Comparison of ENCODE assay signal across 8 cellular contexts in genomic region chr2:200471324-200471848, GRCh38. TPM values are rescaled to one million over a fixed set of nuclear protein-coding genes. Genes with fewer than 3 reads are reported as not detected.
A peak's percentile ranks its signal among the peaks of the same experiment; 100 is the strongest.
DNase-seq lines count a peak whose midpoint lies in the region; ATAC-seq and TF ChIP-seq lines count a peak whose summit lies in the region.

No MANE protein-coding gene starts in this region.

- TF ChIP-seq POLR2A in body of pancreas (IDR thresholded peaks at IDR 0.05) (no peak), tibial nerve (IDR thresholded peaks at IDR 0.05) (no peak)

- 51 to 65% methylated on average over 8 of the region's 8 CpGs for WGBS in body of pancreas, 2 donors
- WGBS in tibial nerve, 2 donors: 55 to 67% methylated on average over 8 of the region's 8 CpGs

- peaks cover 11% of the 10 kb centered on the region; the same call in 1 of the 2 replicates for H3K4me1 ChIP-seq in Panc1 (ENCODE audit: control insufficient read depth, insufficient read depth, low read length)
- H3K4me1 ChIP-seq in body of pancreas: no peaks in the 10 kb centered on the region
- peaks cover 0 to 49% (median 10%) of the 10 kb centered on the region in 4 donors for H3K4me1 ChIP-seq in tibial nerve

- in situ Hi-C loops in Panc1 (cut with HindIII; ENCODE audit: low pct_unique_long_range_greater_than_20kb, low sequenced_read_pairs): no loop called here

- H3K27me3 ChIP-seq in Panc1 (ENCODE audit: control insufficient read depth, insufficient read depth, low read length): no peaks in the 10 kb centered on the region
- no peaks in the 10 kb centered on the region for H3K27me3 ChIP-seq in body of pancreas
- H3K27me3 ChIP-seq in tibial nerve: no peaks in the 10 kb centered on the region

- CTCF ChIA-PET in Panc1 (lab: Charles Lee): interaction anchor here (1.2 kb wide), 1 partner anchor 10 kb away, joined by 3 read pairs; no protein-coding TSS in a partner anchor

- ATAC-seq in GM19467 (IDR thresholded peaks at IDR 0.05; ENCODE audit: unreplicated experiment) (peak; percentile 64), HG03378 (IDR thresholded peaks at IDR 0.05; ENCODE audit: unreplicated experiment) (peak; percentile 93), Panc1 (peak; percentile 55), body of pancreas (no peak), left lobe of liver (peak; percentile 62)

- no TSS peak for BruUV-seq in Panc1 (replicated peaks; lab: Mats Ljungman, UMichigan)

- H3K4me3 ChIP-seq in Panc1 (ENCODE audit: low read depth in 2 of 2, low read length in 2 of 2): no peak overlapping the region
- no peak overlapping the region for H3K4me3 ChIP-seq in body of pancreas
- no peak overlapping the region for H3K4me3 ChIP-seq in tibial nerve

- peak; percentile 79 for TF ChIP-seq CTCF in Panc1 (IDR thresholded peaks at IDR 0.05)
- peak in 5 of 7 experiments; percentile 9 to 50 (median 47) for TF ChIP-seq CTCF in body of pancreas (IDR thresholded peaks at IDR 0.05)
- TF ChIP-seq CTCF in tibial nerve (IDR thresholded peaks at IDR 0.05): peak; percentile 37 to 56 (median 42)

- no peak for TF ChIP-seq EP300 in tibial nerve (IDR thresholded peaks at IDR 0.05)

- H3K36me3 ChIP-seq in Panc1 (ENCODE audit: control insufficient read depth, insufficient read depth, low read length) (peaks cover 40% of the 10 kb centered on the region), body of pancreas (replicated peaks in 1 of 2; ENCODE audit: insufficient read depth in 1 of 2, low read depth in 2 of 2) (peaks cover 0 to 9% of the 10 kb centered on the region in 2 donors), tibial nerve (peaks cover 2 to 59% (median 6%) of the 10 kb centered on the region in 3 donors)

- H3K9me3 ChIP-seq in Panc1 (ENCODE audit: control insufficient read depth, insufficient read depth, low read depth, low read length) (no peaks in the 10 kb centered on the region), body of pancreas (no peaks in the 10 kb centered on the region), tibial nerve (no peaks in the 10 kb centered on the region)

- intact Hi-C loops in Panc1 (cut with micrococcal nuclease; ENCODE audit: unreplicated experiment) (no loop called here), body of pancreas (cut with DNase I) (no loop called here)

- POLR2A ChIA-PET in Panc1 (lab: Charles Lee): no interaction called here

- H3K27ac ChIP-seq in Panc1 (ENCODE audit: low read length) (peak overlapping the region; percentile 56), body of pancreas (no peak overlapping the region), tibial nerve (peak overlapping the region in 1 of 4 donors; percentile 72)

- DNase-seq in DMS 273 (lab: John Stamatoyannopoulos, UW; ENCODE audit: unreplicated experiment) (peak; percentile 54), DMS 273 treated with DMSO at 0.1 percent for 48 hours (lab: John Stamatoyannopoulos, UW) (no peak), Panc1 (ENCODE audit: low read depth, low spot score) (no peak), body of pancreas (no peak), left lobe of liver (ENCODE audit: low spot score) (no peak), tibial nerve (ENCODE audit: low spot score in 2 of 2) (no peak)

RNA-seq across cellular contexts. Expression of gene KCTD18, which starts 38.5 kb away (rescaled TPM):
- total RNA-seq in Panc1 (2021; ENCODE audit: unreplicated experiment) (14.7 TPM), body of pancreas (10 to 100 TPM; 10.5 to 42.3 TPM), left lobe of liver (8.9 TPM), tibial nerve (10 to 100 TPM; 20.1 to 38.2 (median 24.5) TPM)
- 10.2 TPM for polyA plus RNA-seq in Panc1 (2012; ENCODE audit: insufficient read length)

RNA-seq across cellular contexts. Expression of gene SGO2, which starts 54.6 kb away (rescaled TPM):
- total RNA-seq in Panc1 (2021; ENCODE audit: unreplicated experiment) (34.0 TPM), body of pancreas (1 to 10 TPM; 1.6 to 2.3 TPM), left lobe of liver (0.50 TPM), tibial nerve (1 to 10 TPM; 1.5 to 6.3 (median 4.5) TPM)
- 5.4 TPM for polyA plus RNA-seq in Panc1 (2012; ENCODE audit: insufficient read length)
